In genomic region chr12:124369901-124370378, GRCh38 we compare ENCODE assay signal across 11 cellular contexts.
DNase-seq lines count a peak whose midpoint lies in the region; ATAC-seq, FAIRE-seq and TF ChIP-seq lines count a peak whose summit lies in the region.
"Had no signal": no experiment of that assay in that cellular context is flagged by ENCODE, and none has a peak within 500 bp of the region (broad histone marks: within the 10 kb centered on the region; RNA-seq: fewer than 3 reads in every experiment).

No MANE protein-coding gene starts in this region.

- H3K9me3 Mint-ChIP-seq in Calu3 (ENCODE audit: low read depth, unreplicated experiment): no peaks in the 10 kb centered on the region
- H3K9me3 Mint-ChIP-seq in activated T-cell treated with anti-CD3 and anti-CD28 coated beads, Interleukin-2, amount 50 U/mL, for 72 hours: no peaks in the 10 kb centered on the region
- H3K9me3 Mint-ChIP-seq: neural progenitor cell had no signal

- H3K4me1 Mint-ChIP-seq in Calu3 (ENCODE audit: low read depth, unreplicated experiment): peaks cover 16% of the 10 kb centered on the region
- H3K4me1 Mint-ChIP-seq in activated T-cell treated with anti-CD3 and anti-CD28 coated beads, Interleukin-2, amount 50 U/mL, for 72 hours (ENCODE audit: low read depth): no peaks in the 10 kb centered on the region
- H3K4me1 Mint-ChIP-seq: neural progenitor cell had no signal

- no peak for FAIRE-seq in H54 (lab: Jason Lieb, UNC)

- H3K27me3 Mint-ChIP-seq in Calu3 (ENCODE audit: unreplicated experiment): no peaks in the 10 kb centered on the region
- no peaks in the 10 kb centered on the region for H3K27me3 Mint-ChIP-seq in activated T-cell treated with anti-CD3 and anti-CD28 coated beads, Interleukin-2, amount 50 U/mL, for 72 hours (ENCODE audit: low read depth)

- TF ChIP-seq CTCF in Calu3 (IDR thresholded peaks at IDR 0.05; ENCODE audit: unreplicated experiment) (no peak), colonic mucosa (IDR thresholded peaks at IDR 0.05) (no peak), right lobe of liver (IDR thresholded peaks at IDR 0.05) (no peak)

- H3K36me3 Mint-ChIP-seq in Calu3 (ENCODE audit: insufficient read depth, unreplicated experiment): peaks cover 48% of the 10 kb centered on the region
- no peaks in the 10 kb centered on the region for H3K36me3 Mint-ChIP-seq in activated T-cell treated with anti-CD3 and anti-CD28 coated beads, Interleukin-2, amount 50 U/mL, for 72 hours (ENCODE audit: insufficient read depth in 2 of 2)

- H3K4me3 ChIP-seq in colonic mucosa (no peak overlapping the region), right lobe of liver (no peak overlapping the region), skin epidermis (no peak overlapping the region)
- H3K4me3 ChIP-seq: neural progenitor cell had no signal

- H3K27me3 ChIP-seq in colonic mucosa (no peaks in the 10 kb centered on the region), right lobe of liver (no peaks in the 10 kb centered on the region)
- H3K27me3 ChIP-seq: neural progenitor cell had no signal

- H3K9ac ChIP-seq in colonic mucosa (ENCODE audit: low read depth in 2 of 2, low read length in 2 of 2): peak overlapping the region; percentile 51 to 56
- H3K9ac ChIP-seq: neural progenitor cell had no signal

- intact Hi-C loops in Calu3 (cut with micrococcal nuclease; ENCODE audit: unreplicated experiment) (no loop called here), colonic mucosa (cut with DNase I) (loop anchor here (10.0 kb wide), 1 partner anchor 55 kb away; no protein-coding TSS in a partner anchor), right lobe of liver (cut with DNase I) (loop anchor here in 1 of 2 donors (10.0 kb wide), 1 partner anchor 385 kb away; no protein-coding TSS in a partner anchor)

- peak; percentile 42 to 46 (median 44) for ATAC-seq in right lobe of liver
- no peak for ATAC-seq in GM18505 (IDR thresholded peaks at IDR 0.05; ENCODE audit: unreplicated experiment)
- ATAC-seq in GM19324 (IDR thresholded peaks at IDR 0.05; ENCODE audit: low FRiP score, unreplicated experiment): no peak
- no peak for ATAC-seq in activated T-cell treated with anti-CD3 and anti-CD28 coated beads, Interleukin-2, amount 50 U/mL, for 72 hours (replicated peaks in 1 of 2)

- H3K4me1 ChIP-seq in colonic mucosa: peaks cover 31% of the 10 kb centered on the region
- H3K4me1 ChIP-seq in right lobe of liver: peaks cover 0 to 46% (median 23%) of the 10 kb centered on the region in 4 donors
- H3K4me1 ChIP-seq: neural progenitor cell had no signal

- CTCF ChIA-PET in Calu3 (lab: Charles Lee): no interaction called here

- TF ChIP-seq POLR2A in right lobe of liver (IDR thresholded peaks at IDR 0.05) (no peak), GM18505 (IDR thresholded peaks at IDR 0.05; ENCODE audit: borderline replicate concordance, extremely low read depth, insufficient read depth, insufficient read length) (no peak), H54 (IDR thresholded peaks at IDR 0.05; ENCODE audit: low read depth, low read length) (no peak)

- H3K27ac ChIP-seq in colonic mucosa (peak overlapping the region; percentile 78), right lobe of liver (peak overlapping the region; percentile 20 to 77 (median 74)), skin epidermis (peak overlapping the region in 20 of 21 experiments; percentile 18 to 89 (median 69))

- H3K36me3 ChIP-seq in colonic mucosa (no peaks in the 10 kb centered on the region), right lobe of liver (no peaks in the 10 kb centered on the region)
- H3K36me3 ChIP-seq: neural progenitor cell had no signal

- BruUV-seq in Calu3 (replicated peaks; lab: Mats Ljungman, UMichigan): no TSS peak

- no peaks in the 10 kb centered on the region for H3K9me3 ChIP-seq in colonic mucosa
- no peaks in the 10 kb centered on the region for H3K9me3 ChIP-seq in right lobe of liver

- DNase-seq in Calu3 (no peak), colonic mucosa (no peak), right lobe of liver (peak in 1 of 3 donors; percentile 67), H54 (ENCODE audit: insufficient read length, low spot score) (no peak)
- DNase-seq in activated T-cell treated with anti-CD3 and anti-CD28 coated beads, Interleukin-2, amount 50 U/mL, for 72 hours: no peak
- DNase-seq: activated T-cell treated with anti-CD3 and anti-CD28 coated beads, Interleukin-2, amount 50 U/mL, for 48 hours; NCI-H1417 had no signal

- 14% methylated on average over 6 of the region's 17 CpGs for WGBS in right lobe of liver (ENCODE audit: insufficient coverage, low coverage, low lambda C conversion rate, missing lambda C conversion rate)

- H3K27ac Mint-ChIP-seq in Calu3 (ENCODE audit: unreplicated experiment): peak overlapping the region; percentile 56
- H3K27ac Mint-ChIP-seq in activated T-cell treated with anti-CD3 and anti-CD28 coated beads, Interleukin-2, amount 50 U/mL, for 72 hours: no peak overlapping the region
- H3K27ac Mint-ChIP-seq: neural progenitor cell had no signal

- no peak overlapping the region for H3K4me3 Mint-ChIP-seq in Calu3 (ENCODE audit: low read depth, unreplicated experiment)
- no peak overlapping the region for H3K4me3 Mint-ChIP-seq in activated T-cell treated with anti-CD3 and anti-CD28 coated beads, Interleukin-2, amount 50 U/mL, for 72 hours
- H3K4me3 Mint-ChIP-seq: neural progenitor cell had no signal

Comparison
In these comparisons a context has a peak if more than half of its experiments do, and no peak if none do; other contexts are left out.
1. ATAC-seq: peak in right lobe of liver (4 of 4); none in GM18505 (single experiment), GM19324 (single experiment) and activated T-cell treated with anti-CD3 and anti-CD28 coated beads, Interleukin-2, amount 50 U/mL, for 72 hours (0 of 2).
2. Peak in every context shown above with its lines, with median percentiles within 50 percentile points of each other: H3K27ac ChIP-seq.